ENCODE assay signal across 8 cellular contexts in the genomic region with DNA sequence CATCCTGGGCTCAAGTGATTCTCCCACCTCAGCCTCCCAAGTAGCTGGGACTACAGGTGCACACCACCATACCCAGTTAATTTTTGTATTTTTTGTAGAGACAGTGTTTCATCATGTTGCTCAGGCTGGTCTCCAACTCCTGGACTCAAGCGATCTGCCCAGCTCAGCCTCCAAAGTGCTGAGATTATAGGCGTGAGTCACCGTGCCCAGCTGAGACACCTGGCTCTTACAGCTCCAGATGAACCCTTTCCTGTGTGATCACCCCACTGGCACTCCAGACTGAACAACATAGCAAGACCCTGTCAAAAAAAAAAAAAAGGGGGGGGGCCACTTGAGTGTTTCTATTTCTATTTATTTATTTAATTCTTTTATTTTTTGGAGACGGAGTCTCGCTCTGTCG. TPM values are rescaled to one million over a fixed set of nuclear protein-coding genes. Genes with fewer than 3 reads are reported as not detected.
DNase-seq lines count a peak whose midpoint lies in the region; ATAC-seq and TF ChIP-seq lines count a peak whose summit lies in the region.

No MANE protein-coding gene starts in this region.

- H3K4me3 ChIP-seq in endodermal cell (ENCODE audit: low read length) (peak overlapping the region; percentile 99), gastrocnemius medialis (peak overlapping the region; percentile 70 to 87 (median 76))

- H3K27ac ChIP-seq in endodermal cell (ENCODE audit: low read depth, low read length), result no peak overlapping the region
- H3K27ac ChIP-seq in gastrocnemius medialis, result peak overlapping the region; percentile 90 to 98 (median 96)

- H3K9me3 ChIP-seq in endodermal cell (ENCODE audit: control insufficient read depth, low read length), result no peaks in the 10 kb centered on the region
- H3K9me3 ChIP-seq in gastrocnemius medialis, result no peaks in the 10 kb centered on the region

- H3K9ac ChIP-seq in endodermal cell (ENCODE audit: extremely low read depth, low read length, poor library complexity, severe bottlenecking), result no peak overlapping the region

- H3K4me1 ChIP-seq in endodermal cell (ENCODE audit: control insufficient read depth, insufficient read depth, low read length), result peaks cover 3% of the 10 kb centered on the region
- peaks cover 40 to 54% of the 10 kb centered on the region in 2 donors for H3K4me1 ChIP-seq in gastrocnemius medialis

- TF ChIP-seq CTCF in endodermal cell (conservative IDR thresholded peaks at IDR 0.05) (no peak), gastrocnemius medialis (IDR thresholded peaks at IDR 0.05 in 4 of 5, conservative IDR thresholded peaks at IDR 0.05 in 1 of 5) (no peak)

- H3K36me3 Mint-ChIP-seq in T-helper 1 cell treated with Interleukin-12 subunit alpha and Interleukin-12 subunit beta and Interleukin-4 antibody, amounts not matched to agents 30 μg/mL and 1 μg/mL, for 36 hours (ENCODE audit: low read depth), result peaks cover 22% of the 10 kb centered on the region
- peaks cover 16% of the 10 kb centered on the region for H3K36me3 Mint-ChIP-seq in endodermal cell (ENCODE audit: low read depth)

- no peaks in the 10 kb centered on the region for H3K27me3 Mint-ChIP-seq in T-helper 1 cell treated with Interleukin-12 subunit alpha and Interleukin-12 subunit beta and Interleukin-4 antibody, amounts not matched to agents 30 μg/mL and 1 μg/mL, for 36 hours (ENCODE audit: low read depth)
- no peaks in the 10 kb centered on the region for H3K27me3 Mint-ChIP-seq in endodermal cell (ENCODE audit: insufficient read depth)

- 95 to 99% methylated on average over 6 of the region's 6 CpGs for WGBS in endodermal cell (ENCODE audit: insufficient coverage in 1 of 2, insufficient read length in 1 of 2), 2 experiments

- DNase-seq in NCI-H2227 (lab: John Stamatoyannopoulos, UW; ENCODE audit: unreplicated experiment), result peak; percentile 2
- no peak for DNase-seq in NCI-H2227 treated with DMSO at 0.1 percent for 48 hours (lab: John Stamatoyannopoulos, UW)
- DNase-seq in endodermal cell, result no peak
- DNase-seq in gastrocnemius medialis, result peak in 1 of 2 donors; percentile 32
- DNase-seq in NCI-H1105 treated with DMSO at 0.1 percent for 48 hours (lab: John Stamatoyannopoulos, UW), result no peak

- no peak for ATAC-seq in gastrocnemius medialis
- no peak for ATAC-seq in GM21717 (IDR thresholded peaks at IDR 0.05; ENCODE audit: unreplicated experiment)
- ATAC-seq in HG02571 (IDR thresholded peaks at IDR 0.05; ENCODE audit: unreplicated experiment), result no peak

- H3K36me3 ChIP-seq in endodermal cell (ENCODE audit: control insufficient read depth, insufficient read depth, low read length), result peaks cover 17% of the 10 kb centered on the region
- H3K36me3 ChIP-seq in gastrocnemius medialis, result peaks cover 0 to 9% of the 10 kb centered on the region in 2 donors

- H3K27ac Mint-ChIP-seq in T-helper 1 cell treated with Interleukin-12 subunit alpha and Interleukin-12 subunit beta and Interleukin-4 antibody, amounts not matched to agents 30 μg/mL and 1 μg/mL, for 36 hours, result peak overlapping the region; percentile 94
- no peak overlapping the region for H3K27ac Mint-ChIP-seq in endodermal cell

- no peaks in the 10 kb centered on the region for H3K9me3 Mint-ChIP-seq in T-helper 1 cell treated with Interleukin-12 subunit alpha and Interleukin-12 subunit beta and Interleukin-4 antibody, amounts not matched to agents 30 μg/mL and 1 μg/mL, for 36 hours
- no peaks in the 10 kb centered on the region for H3K9me3 Mint-ChIP-seq in endodermal cell

- no peaks in the 10 kb centered on the region for H3K27me3 ChIP-seq in endodermal cell (ENCODE audit: control insufficient read depth, insufficient read depth, low read length, poor library complexity, severe bottlenecking)
- no peaks in the 10 kb centered on the region for H3K27me3 ChIP-seq in gastrocnemius medialis

- in situ Hi-C loops in gastrocnemius medialis (cut with MboI; ENCODE audit: low sequenced_read_pairs in 4 of 4), result loop anchor here in 3 of 4 donors (10.0 to 25.0 kb wide), 3 partner anchors 60 to 808 kb away; partner anchors contain the start of gene RPS19BP1 (in 2 of the 3)

- peak overlapping the region; percentile 92 for H3K4me3 Mint-ChIP-seq in T-helper 1 cell treated with Interleukin-12 subunit alpha and Interleukin-12 subunit beta and Interleukin-4 antibody, amounts not matched to agents 30 μg/mL and 1 μg/mL, for 36 hours
- H3K4me3 Mint-ChIP-seq in endodermal cell, result peak overlapping the region; percentile 93

- peaks cover 45% of the 10 kb centered on the region for H3K4me1 Mint-ChIP-seq in T-helper 1 cell treated with Interleukin-12 subunit alpha and Interleukin-12 subunit beta and Interleukin-4 antibody, amounts not matched to agents 30 μg/mL and 1 μg/mL, for 36 hours (ENCODE audit: low read depth)
- peaks cover 9% of the 10 kb centered on the region for H3K4me1 Mint-ChIP-seq in endodermal cell

- intact Hi-C loops in gastrocnemius medialis (cut with DNase I; ENCODE audit: low total_unique reads), result loop anchor here (5.0 to 10.0 kb wide), 5 partner anchors 128 to 813 kb away; partner anchors contain the start of genes MRTFA and RPS19BP1

- no peak for TF ChIP-seq POLR2A in gastrocnemius medialis (IDR thresholded peaks at IDR 0.05)

RNA-seq across cellular contexts. Expression of gene ADSL, which starts 1.0 kb away (rescaled TPM):
- 100 to 1,000 TPM; 107 to 118 TPM for total RNA-seq in endodermal cell
- 118 TPM for polyA plus RNA-seq in endodermal cell (2013, experiment 1 of 2)
- polyA plus RNA-seq in endodermal cell (2013, experiment 2 of 2), result 103 TPM
- 100 to 1,000 TPM; 249 to 283 (median 262) TPM for total RNA-seq in gastrocnemius medialis

RNA-seq across cellular contexts. Expression of gene SGSM3, which starts 25.1 kb away (rescaled TPM):
- total RNA-seq in endodermal cell (10 to 100 TPM; 83.7 to 90.4 TPM), gastrocnemius medialis (10 to 100 TPM; 14.3 to 43.8 (median 20.0) TPM)
- 80.2 TPM for polyA plus RNA-seq in endodermal cell (2013, experiment 1 of 2)
- 69.6 TPM for polyA plus RNA-seq in endodermal cell (2013, experiment 2 of 2)
